In the genomic region with DNA sequence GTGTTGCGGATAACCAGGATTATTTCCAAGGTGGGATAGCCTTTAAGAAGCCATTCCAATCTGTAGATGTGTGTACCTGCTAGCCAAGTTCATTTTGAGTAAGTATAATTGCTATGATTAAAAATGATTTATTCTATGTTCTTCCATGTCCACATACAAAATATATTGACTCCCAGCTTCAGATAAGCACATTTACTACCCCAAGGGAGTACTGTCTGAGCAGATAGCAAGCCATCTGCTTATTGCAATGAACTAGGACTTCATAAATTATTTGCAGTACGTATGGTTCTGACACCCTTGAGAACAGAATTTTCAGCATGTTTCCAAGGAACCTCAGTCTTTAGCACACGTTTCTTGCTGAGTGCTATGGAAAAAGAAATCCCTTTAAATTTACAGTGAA, we compare ENCODE assay signal across 1 cellular context.
TF ChIP-seq lines count a peak whose summit lies in the region.

No MANE protein-coding gene starts in this region.

TF ChIP-seq in HepG2, 621 proteins besides CTCF, POLR2A, EP300 and RAD21:
- no peak for TF ChIP-seq HNRNPLL (IDR thresholded peaks at IDR 0.05; ENCODE audit: low read depth, low read length, poor library complexity, severe bottlenecking)
- no peak for TF ChIP-seq ZNF776 (CRISPR knock-in tag; IDR thresholded peaks at IDR 0.05)
- 0 out of 2 replicates have a peak, but pooled peaks have one; percentile 5 for TF ChIP-seq POLR2AphosphoS5 (IDR thresholded peaks at IDR 0.05; ENCODE audit: low read depth, low read length)
- TF ChIP-seq ZNF878 (CRISPR knock-in tag; IDR thresholded peaks at IDR 0.05): 0 out of 2 replicates have a peak, but pooled peaks have one; percentile 9
